ENCODE assay signal across 13 cellular contexts in genomic region chr14:68929623-68930307, GRCh38. TPM values are rescaled to one million over a fixed set of nuclear protein-coding genes. Genes with fewer than 3 reads are reported as not detected.
DNase-seq lines count a peak whose midpoint lies in the region; ATAC-seq and TF ChIP-seq lines count a peak whose summit lies in the region.
"Had no signal": no experiment of that assay in that cellular context is flagged by ENCODE, and none has a peak within 500 bp of the region (broad histone marks: within the 10 kb centered on the region; RNA-seq: fewer than 3 reads in every experiment).

No MANE protein-coding gene starts in this region.

- H3K27ac ChIP-seq in right lobe of liver (peak overlapping the region in 2 of 3 donors; percentile 54), tibial artery (peak overlapping the region; percentile 97 to 100)

- intact Hi-C loops in right lobe of liver (cut with DNase I) (loop anchor here in 1 of 2 donors (10.0 kb wide), 1 partner anchor 65 kb away; no protein-coding TSS in a partner anchor), tibial artery (cut with DNase I; ENCODE audit: low total_unique reads) (no loop called here)

- H3K27me3 ChIP-seq in right lobe of liver (no peaks in the 10 kb centered on the region), tibial artery (no peaks in the 10 kb centered on the region)

- H3K27ac Mint-ChIP-seq in activated naive CD8-positive, alpha-beta T cell treated with anti-CD3 and anti-CD28 coated beads for 36 hours: peak overlapping the region; percentile 21

- peaks cover 46% of the 10 kb centered on the region for H3K36me3 Mint-ChIP-seq in activated naive CD8-positive, alpha-beta T cell treated with anti-CD3 and anti-CD28 coated beads for 36 hours

- ATAC-seq in right lobe of liver (peak in 3 of 4 donors; percentile 5 to 36 (median 11)), HG02973 (IDR thresholded peaks at IDR 0.05; ENCODE audit: unreplicated experiment) (no peak), GM21381 (IDR thresholded peaks at IDR 0.05; ENCODE audit: unreplicated experiment) (no peak)

- no peaks in the 10 kb centered on the region for H3K27me3 Mint-ChIP-seq in activated naive CD8-positive, alpha-beta T cell treated with anti-CD3 and anti-CD28 coated beads for 36 hours

- no peak for TF ChIP-seq POLR2A in right lobe of liver (IDR thresholded peaks at IDR 0.05)

- peaks cover 14% of the 10 kb centered on the region for H3K9me3 Mint-ChIP-seq in activated naive CD8-positive, alpha-beta T cell treated with anti-CD3 and anti-CD28 coated beads for 36 hours

- peaks cover 69% of the 10 kb centered on the region for H3K4me1 Mint-ChIP-seq in activated naive CD8-positive, alpha-beta T cell treated with anti-CD3 and anti-CD28 coated beads for 36 hours

- H3K4me1 ChIP-seq in right lobe of liver: peaks cover 0 to 27% (median under 1%) of the 10 kb centered on the region in 4 donors
- peaks cover 0 to 97% (median 76%) of the 10 kb centered on the region in 4 donors for H3K4me1 ChIP-seq in tibial artery

- DNase-seq in Kasumi-1 (lab: John Stamatoyannopoulos, UW) (peak; percentile 23 to 35), right lobe of liver (peak in 2 of 3 donors; percentile 29 to 55), tibial artery (no peak)
- DNase-seq in activated naive CD8-positive, alpha-beta T cell treated with anti-CD3 and anti-CD28 coated beads for 36 hours: no peak
- no peak for DNase-seq in effector CD4-positive, alpha-beta T cell
- DNase-seq: activated CD4-positive, alpha-beta T cell treated with anti-CD3 and anti-CD28 coated beads for 1 hour; activated T-cell treated with anti-CD3 and anti-CD28 coated beads for 4 hours; foreskin fibroblast; midbrain; NCI-H1694; NCI-H510A had no signal

- H3K9me3 ChIP-seq in right lobe of liver (no peaks in the 10 kb centered on the region), tibial artery (no peaks in the 10 kb centered on the region)

- H3K4me3 Mint-ChIP-seq in activated naive CD8-positive, alpha-beta T cell treated with anti-CD3 and anti-CD28 coated beads for 36 hours: no peak overlapping the region

- no peak for TF ChIP-seq CTCF in right lobe of liver (IDR thresholded peaks at IDR 0.05)
- TF ChIP-seq CTCF in tibial artery (IDR thresholded peaks at IDR 0.05): no peak

- H3K36me3 ChIP-seq in right lobe of liver: peaks cover 0 to 1% (median 0%) of the 10 kb centered on the region in 4 donors
- H3K36me3 ChIP-seq in tibial artery: peaks cover 0 to 2% (median under 1%) of the 10 kb centered on the region in 3 donors

- WGBS in right lobe of liver (ENCODE audit: insufficient coverage, low coverage, low lambda C conversion rate, missing lambda C conversion rate): 58% methylated on average over 3 of the region's 12 CpGs

- H3K4me3 ChIP-seq in right lobe of liver (no peak overlapping the region), tibial artery (peak overlapping the region in 1 of 2 donors; percentile 19)

RNA-seq across cellular contexts. Expression of gene ACTN1, which starts 49.3 kb away (rescaled TPM):
- 100 to 1,000 TPM; 171 to 177 TPM for total RNA-seq in activated naive CD8-positive, alpha-beta T cell treated with anti-CD3 and anti-CD28 coated beads for 36 hours
- 100 to 1,000 TPM in 3 of 6 experiments, 10 to 100 TPM in 3; 53.1 to 145 (median 100) TPM for total RNA-seq in right lobe of liver

Comparison
In these comparisons a context has a peak if more than half of its experiments do, and no peak if none do; other contexts are left out.
1. DNase-seq: peak in Kasumi-1 (2 of 2) and right lobe of liver (2 of 3); none in activated naive CD8-positive, alpha-beta T cell treated with anti-CD3 and anti-CD28 coated beads for 36 hours (single experiment), tibial artery (0 of 2) and effector CD4-positive, alpha-beta T cell (single experiment).
2. ATAC-seq: peak in right lobe of liver (3 of 4); none in HG02973 (single experiment) and GM21381 (single experiment).